1 cellular context compared by ENCODE assay signal in genomic region chr6:21048047-21048446, GRCh38.
TF ChIP-seq lines count a peak whose summit lies in the region.

No MANE protein-coding gene starts in this region.

TF ChIP-seq in GM12878, 131 proteins besides CTCF, POLR2A, EP300 and RAD21 (continued from another document):
- TF ChIP-seq PBX3 (IDR thresholded peaks at IDR 0.05; ENCODE audit: insufficient replicate concordance, low read depth, low read length) (no peak), ATF7 (IDR thresholded peaks at IDR 0.05; ENCODE audit: low read depth) (no peak), RELA (IDR thresholded peaks at IDR 0.05; ENCODE audit: borderline replicate concordance, partially characterized antibody) (no peak), BMI1 (IDR thresholded peaks at IDR 0.05; ENCODE audit: borderline replicate concordance) (no peak), NBN (IDR thresholded peaks at IDR 0.05) (no peak), SUZ12 (IDR thresholded peaks at IDR 0.05; ENCODE audit: unreplicated experiment) (no peak)
TF ChIP-seq in GM12878: peak in this region for 1.
